31 cellular contexts compared by ENCODE assay signal in the genomic region with DNA sequence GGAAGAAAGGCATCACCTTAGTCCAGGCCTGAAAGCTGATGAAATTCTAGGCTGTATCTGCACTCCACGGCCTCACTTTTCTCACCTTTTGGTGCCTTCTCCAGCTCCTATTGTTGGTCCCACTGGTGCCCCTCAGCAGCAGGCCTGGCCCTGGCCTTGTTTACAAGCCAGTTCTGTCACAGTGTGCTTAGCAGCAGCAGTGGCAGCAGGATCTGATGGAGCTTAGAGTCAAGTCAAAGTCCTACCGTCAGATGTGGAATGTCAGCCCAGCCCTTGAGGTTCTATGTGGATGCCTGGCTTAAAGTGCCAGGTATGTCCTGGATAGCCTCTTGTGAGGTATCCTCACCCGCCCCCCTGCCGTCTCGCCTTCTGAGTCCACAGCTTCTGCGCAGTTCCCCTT.
"Had no signal": no experiment of that assay in that cellular context is flagged by ENCODE, and none has a peak within 500 bp of the region (broad histone marks: within the 10 kb centered on the region; RNA-seq: fewer than 3 reads in every experiment).

No MANE protein-coding gene starts in this region.

- H3K27me3 Mint-ChIP-seq: activated CD4-positive, alpha-beta T cell treated with anti-CD3 and anti-CD28 coated beads, Interleukin-2, amount 10 ng/mL, durations not matched to agents 24 days and 14 days; activated CD8-positive, alpha-beta memory T cell treated with anti-CD3 and anti-CD28 coated beads, Interleukin-2, amount 10 ng/mL, durations not matched to agents 7 days and 5 days; activated naive CD4-positive, alpha-beta T cell treated with anti-CD3 and anti-CD28 coated beads, Interleukin-2, amount 10 ng/mL, durations not matched to agents 7 days and 5 days; activated naive CD8-positive, alpha-beta T cell treated with anti-CD3 and anti-CD28 coated beads, Interleukin-2, amount 10 ng/mL, durations not matched to agents 7 days and 5 days had no signal

- H3K27ac ChIP-seq: ascending aorta, breast epithelium, cardiac muscle cell, colonic mucosa, epithelial cell of prostate, esophagus squamous epithelium, gastroesophageal sphincter had no signal

- H3K4me3 Mint-ChIP-seq: activated CD4-positive, alpha-beta memory T cell treated with anti-CD3 and anti-CD28 coated beads for 36 hours; activated CD4-positive, alpha-beta T cell treated with anti-CD3 and anti-CD28 coated beads for 36 hours; activated CD4-positive, alpha-beta T cell treated with anti-CD3 and anti-CD28 coated beads, Interleukin-2, amount 10 ng/mL, durations not matched to agents 24 days and 14 days; activated CD8-positive, alpha-beta memory T cell treated with anti-CD3 and anti-CD28 coated beads, Interleukin-2, amount 10 ng/mL, durations not matched to agents 7 days and 5 days; activated CD8-positive, alpha-beta T cell treated with anti-CD3 and anti-CD28 coated beads, Interleukin-2, amount 10 ng/mL, durations not matched to agents 7 days and 5 days; activated naive CD4-positive, alpha-beta T cell treated with anti-CD3 and anti-CD28 coated beads, Interleukin-2, amount 10 ng/mL, durations not matched to agents 7 days and 5 days; activated naive CD8-positive, alpha-beta T cell treated with anti-CD3 and anti-CD28 coated beads, Interleukin-2, amount 10 ng/mL, durations not matched to agents 7 days and 5 days; activated T-helper 1 cell treated with anti-CD3 and anti-CD28 coated beads, Interleukin-12 subunit alpha, Interleukin-12 subunit beta, Interleukin-2, Interleukin-4 antibody, amounts not matched to agents 30 ng/mL and 10 ng/mL and 1 ng/mL, durations not matched to agents 14 hours and 24 hours and 36 hours; brain had no signal

- H3K36me3 ChIP-seq: ascending aorta, breast epithelium, cardiac muscle cell, colonic mucosa, esophagus squamous epithelium, gastroesophageal sphincter had no signal

- H3K36me3 Mint-ChIP-seq: activated CD4-positive, alpha-beta memory T cell treated with anti-CD3 and anti-CD28 coated beads for 36 hours; activated CD8-positive, alpha-beta memory T cell treated with anti-CD3 and anti-CD28 coated beads, Interleukin-2, amount 10 ng/mL, durations not matched to agents 7 days and 5 days; activated naive CD4-positive, alpha-beta T cell treated with anti-CD3 and anti-CD28 coated beads, Interleukin-2, amount 10 ng/mL, durations not matched to agents 7 days and 5 days; activated naive CD4-positive, alpha-beta T cell treated with anti-CD3 and anti-CD28 coated beads, Interleukin-2, amount 50 U/mL, for 72 hours; activated naive CD8-positive, alpha-beta T cell treated with anti-CD3 and anti-CD28 coated beads, Interleukin-2, amount 10 ng/mL, durations not matched to agents 7 days and 5 days; brain had no signal

- H3K9me3 Mint-ChIP-seq: activated CD4-positive, alpha-beta memory T cell treated with anti-CD3 and anti-CD28 coated beads for 36 hours; activated CD4-positive, alpha-beta T cell treated with anti-CD3 and anti-CD28 coated beads, Interleukin-2, amount 10 ng/mL, durations not matched to agents 24 days and 14 days; activated naive CD4-positive, alpha-beta T cell treated with anti-CD3 and anti-CD28 coated beads, Interleukin-2, amount 10 ng/mL, durations not matched to agents 7 days and 5 days; activated naive CD8-positive, alpha-beta T cell treated with anti-CD3 and anti-CD28 coated beads, Interleukin-2, amount 10 ng/mL, durations not matched to agents 7 days and 5 days; activated T-helper 1 cell treated with anti-CD3 and anti-CD28 coated beads, Interleukin-12 subunit alpha, Interleukin-12 subunit beta, Interleukin-2, Interleukin-4 antibody, amounts not matched to agents 30 ng/mL and 10 ng/mL and 1 ng/mL, durations not matched to agents 14 hours and 24 hours and 36 hours; brain had no signal

- H3K4me1 Mint-ChIP-seq: activated CD4-positive, alpha-beta T cell treated with anti-CD3 and anti-CD28 coated beads for 36 hours; activated CD4-positive, alpha-beta T cell treated with anti-CD3 and anti-CD28 coated beads, Interleukin-2, amount 10 ng/mL, durations not matched to agents 24 days and 14 days; activated CD8-positive, alpha-beta memory T cell treated with anti-CD3 and anti-CD28 coated beads, Interleukin-2, amount 10 ng/mL, durations not matched to agents 7 days and 5 days; activated naive CD4-positive, alpha-beta T cell treated with anti-CD3 and anti-CD28 coated beads, Interleukin-2, amount 10 ng/mL, durations not matched to agents 7 days and 5 days; activated naive CD8-positive, alpha-beta T cell treated with anti-CD3 and anti-CD28 coated beads, Interleukin-2, amount 10 ng/mL, durations not matched to agents 7 days and 5 days had no signal

- H3K27me3 ChIP-seq: ascending aorta, breast epithelium, cardiac muscle cell, colonic mucosa, esophagus squamous epithelium, gastroesophageal sphincter had no signal

- DNase-seq: activated CD4-positive, alpha-beta memory T cell treated with anti-CD3 and anti-CD28 coated beads for 36 hours; activated CD4-positive, alpha-beta T cell treated with anti-CD3 and anti-CD28 coated beads for 36 hours; activated CD4-positive, alpha-beta T cell treated with anti-CD3 and anti-CD28 coated beads, Interleukin-2, amount 10 ng/mL, durations not matched to agents 24 days and 14 days; activated CD4-positive, CD25-positive, alpha-beta regulatory T cell; activated CD4-positive, CD25-positive, alpha-beta regulatory T cell treated with anti-CD3 and anti-CD28 coated beads, Interleukin-2, amount 50 U/mL, for 72 hours; activated CD8-positive, alpha-beta memory T cell treated with anti-CD3 and anti-CD28 coated beads, Interleukin-2, amount 10 ng/mL, durations not matched to agents 7 days and 5 days; activated CD8-positive, alpha-beta memory T cell treated with anti-CD3 and anti-CD28 coated beads, Interleukin-2, amount 50 U/mL, for 4 hours; activated CD8-positive, alpha-beta T cell treated with anti-CD3 and anti-CD28 coated beads, Interleukin-2, amount 10 ng/mL, durations not matched to agents 7 days and 5 days; activated gamma-delta T cell; activated naive CD4-positive, alpha-beta T cell; activated naive CD4-positive, alpha-beta T cell treated with anti-CD3 and anti-CD28 coated beads, Interleukin-2, amount 10 ng/mL, durations not matched to agents 7 days and 5 days; activated naive CD8-positive, alpha-beta T cell treated with anti-CD3 and anti-CD28 coated beads, Interleukin-2, amount 10 ng/mL, durations not matched to agents 7 days and 5 days; activated T-cell treated with anti-CD3 and anti-CD28 coated beads, Interleukin-2, amount 50 U/mL, for 1 hour; activated T-cell treated with anti-CD3 and anti-CD28 coated beads, Interleukin-2, amount 50 U/mL, for 48 hours; central memory CD4-positive, alpha-beta T cell; cerebellar nuclear complex; colonic mucosa; effector CD8-positive, alpha-beta T cell; esophagus squamous epithelium; foreskin melanocyte; T-helper 2 cell had no signal

- H3K4me3 ChIP-seq: ascending aorta, breast epithelium, cardiac muscle cell, colonic mucosa, esophagus squamous epithelium, gastroesophageal sphincter had no signal

- FAIRE-seq: endometrium, endothelial cell of umbilical vein had no signal

- ATAC-seq: activated CD4-positive, alpha-beta T cell treated with anti-CD3 and anti-CD28 coated beads for 36 hours; activated CD8-positive, alpha-beta memory T cell treated with anti-CD3 and anti-CD28 coated beads, Interleukin-2, amount 10 ng/mL, durations not matched to agents 7 days and 5 days; activated CD8-positive, alpha-beta T cell treated with anti-CD3 and anti-CD28 coated beads, Interleukin-2, amount 10 ng/mL, durations not matched to agents 7 days and 5 days; activated naive CD4-positive, alpha-beta T cell treated with anti-CD3 and anti-CD28 coated beads, Interleukin-2, amount 50 U/mL, for 72 hours; gastroesophageal sphincter had no signal

- H3K27ac Mint-ChIP-seq: activated CD4-positive, alpha-beta memory T cell treated with anti-CD3 and anti-CD28 coated beads for 36 hours; activated CD4-positive, alpha-beta T cell treated with anti-CD3 and anti-CD28 coated beads for 36 hours; activated CD4-positive, alpha-beta T cell treated with anti-CD3 and anti-CD28 coated beads, Interleukin-2, amount 10 ng/mL, durations not matched to agents 24 days and 14 days; activated CD8-positive, alpha-beta memory T cell treated with anti-CD3 and anti-CD28 coated beads, Interleukin-2, amount 10 ng/mL, durations not matched to agents 7 days and 5 days; activated CD8-positive, alpha-beta T cell treated with anti-CD3 and anti-CD28 coated beads, Interleukin-2, amount 10 ng/mL, durations not matched to agents 7 days and 5 days; activated naive CD4-positive, alpha-beta T cell treated with anti-CD3 and anti-CD28 coated beads, Interleukin-2, amount 10 ng/mL, durations not matched to agents 7 days and 5 days; activated naive CD4-positive, alpha-beta T cell treated with anti-CD3 and anti-CD28 coated beads, Interleukin-2, amount 50 U/mL, for 72 hours; activated naive CD8-positive, alpha-beta T cell treated with anti-CD3 and anti-CD28 coated beads, Interleukin-2, amount 10 ng/mL, durations not matched to agents 7 days and 5 days; activated T-helper 1 cell treated with anti-CD3 and anti-CD28 coated beads, Interleukin-12 subunit alpha, Interleukin-12 subunit beta, Interleukin-2, Interleukin-4 antibody, amounts not matched to agents 30 ng/mL and 10 ng/mL and 1 ng/mL, durations not matched to agents 14 hours and 24 hours and 36 hours; brain had no signal

- H3K9me3 ChIP-seq: ascending aorta, breast epithelium, colonic mucosa, esophagus squamous epithelium, gastroesophageal sphincter had no signal

- H3K4me1 ChIP-seq: ascending aorta, breast epithelium, colonic mucosa, esophagus squamous epithelium, gastroesophageal sphincter had no signal
